ENCODE assay signal across 17 cellular contexts in the genomic region with DNA sequence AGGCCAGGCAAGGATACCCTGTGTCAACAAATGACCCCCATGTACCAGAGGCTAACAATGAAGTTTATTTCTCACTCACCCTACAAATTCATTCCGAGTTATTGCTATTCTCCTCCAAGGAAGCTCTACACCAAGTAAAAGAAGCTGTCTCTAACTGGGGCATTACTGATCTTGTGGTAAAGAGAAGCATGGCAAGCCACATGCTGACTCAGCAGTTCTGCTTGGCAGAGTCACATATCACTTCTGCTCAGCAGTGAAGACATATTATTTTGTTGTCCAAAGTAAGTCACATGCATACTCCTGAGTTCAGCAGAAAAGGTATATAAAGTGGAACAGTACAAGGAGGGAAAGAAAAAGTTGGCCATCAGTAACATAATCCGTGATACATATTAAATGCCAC.
DNase-seq lines count a peak whose midpoint lies in the region; ATAC-seq, FAIRE-seq and TF ChIP-seq lines count a peak whose summit lies in the region.
"Had no signal": no experiment of that assay in that cellular context is flagged by ENCODE, and none has a peak within 500 bp of the region (broad histone marks: within the 10 kb centered on the region; RNA-seq: fewer than 3 reads in every experiment).

No MANE protein-coding gene starts in this region.

- no peak overlapping the region for H4K8ac ChIP-seq in H1 (ENCODE audit: extremely low read depth, insufficient read depth, low read length)

- H4K20me1 ChIP-seq in HepG2 (ENCODE audit: insufficient read depth, low read length) = no peaks in the 10 kb centered on the region
- H4K20me1 ChIP-seq in H1 (replicated peaks in 1 of 2; ENCODE audit: control insufficient read depth in 1 of 2, insufficient read depth in 2 of 2, low read length in 2 of 2) = no peaks in the 10 kb centered on the region

- no peak overlapping the region for H4K5ac ChIP-seq in H1 (ENCODE audit: insufficient read length, low read depth, low read length)

- H2AK5ac ChIP-seq in H1 (ENCODE audit: low read depth, low read length) = no peak overlapping the region

- H3K23me2 ChIP-seq in H1 (ENCODE audit: low read depth, low read length) = no peaks in the 10 kb centered on the region; the same call in 1 of the 2 replicates

- H2AFZ ChIP-seq in HepG2 (ENCODE audit: low read length) (no peak overlapping the region), H1 (ENCODE audit: low read length) (no peak overlapping the region)

- H3K9me3 Mint-ChIP-seq in CD14-positive monocyte = peaks cover 3 to 15% (median 4%) of the 10 kb centered on the region in 7 donors
- H3K9me3 Mint-ChIP-seq: activated T-helper 2 cell treated with anti-CD3 and anti-CD28 coated beads, Interferon-gamma antibody, Interleukin-2, Interleukin-4, amounts not matched to agents 10 μg/mL and 5 μg/mL and 100 μg/mL, durations not matched to agents 14 hours and 24 hours and 36 hours; T-cell had no signal

- no peak overlapping the region for H3K23ac ChIP-seq in H1 (ENCODE audit: insufficient read length)

- H3K36me3 ChIP-seq in HepG2 (replicated peaks in 1 of 2; ENCODE audit: control insufficient read depth in 1 of 2, insufficient read depth in 2 of 2, low read length in 2 of 2) (no peaks in the 10 kb centered on the region), right lobe of liver (no peaks in the 10 kb centered on the region), H1 (ENCODE audit: control insufficient read depth in 2 of 4, insufficient read depth in 4 of 4, low read length in 3 of 4) (no peaks in the 10 kb centered on the region)

- H3K18ac ChIP-seq in H1 (ENCODE audit: extremely low read depth, low read length) = no peak overlapping the region

- H3K36me3 Mint-ChIP-seq in CD14-positive monocyte = no peaks in the 10 kb centered on the region
- H3K36me3 Mint-ChIP-seq: T-cell had no signal

- no peak overlapping the region for H4K91ac ChIP-seq in H1 (replicated peaks; ENCODE audit: insufficient read length, low read length)

- H3K79me1 ChIP-seq in H1 (ENCODE audit: low read depth, low read length) = no peaks in the 10 kb centered on the region

- intact Hi-C loops in HepG2 (cut with micrococcal nuclease; ENCODE audit: unreplicated experiment) (no loop called here), right lobe of liver (cut with DNase I) (no loop called here), CD14-positive monocyte (cut with micrococcal nuclease) (no loop called here)

- no peak overlapping the region for H3K4me3 Mint-ChIP-seq in CD14-positive monocyte
- H3K4me3 Mint-ChIP-seq: T-cell had no signal

- H2BK12ac ChIP-seq in H1 (ENCODE audit: low read depth, low read length) = no peak overlapping the region

- no peak overlapping the region for H3K4ac ChIP-seq in H1 (replicated peaks; ENCODE audit: insufficient read length, low read depth, low read length)

- TF ChIP-seq RAD21 in HepG2 (CRISPR knock-in tag; IDR thresholded peaks at IDR 0.05) (no peak), H1 (IDR thresholded peaks at IDR 0.05 in 1 of 2, conservative IDR thresholded peaks at IDR 0.05 in 1 of 2; ENCODE audit: low read depth in 2 of 2, low read length in 2 of 2) (no peak)

- no TSS peak for BruUV-seq in HepG2 (replicated peaks; lab: Mats Ljungman, UMichigan)

- DNase-seq in HepG2 (ENCODE audit: low spot score) (no peak), right lobe of liver (no peak), OCI-M1 (lab: John Stamatoyannopoulos, UW) (peak; percentile 89), H1 (ENCODE audit: low read depth in 1 of 2, low spot score in 2 of 2) (no peak), renal cortical epithelial cell (ENCODE audit: low read depth) (peak; percentile 88), CD14-positive monocyte (ENCODE audit: low spot score) (no peak), foreskin fibroblast (no peak)
- no peak for DNase-seq in activated CD4-positive, CD25-positive, alpha-beta regulatory T cell treated with anti-CD3 and anti-CD28 coated beads, Interleukin-2, amount 50 U/mL, for 72 hours
- DNase-seq: DMS79; left cardiac atrium; NCI-H226; psoas muscle; stimulated activated CD4-positive, alpha-beta T cell treated with anti-CD3 and anti-CD28 coated beads, Interleukin-2, amount 100 ng/mL, for 24 hours had no signal

- H3K4me1 ChIP-seq in HepG2 (ENCODE audit: insufficient read depth, low read length) (no peaks in the 10 kb centered on the region), right lobe of liver (no peaks in the 10 kb centered on the region), H1 (replicated peaks in 1 of 4; ENCODE audit: control insufficient read depth in 3 of 4, insufficient read depth in 4 of 4, low read length in 3 of 4) (no peaks in the 10 kb centered on the region)
- H3K4me1 ChIP-seq: body of pancreas, psoas muscle had no signal

- ATAC-seq in HepG2 (no peak), right lobe of liver (no peak)
- ATAC-seq: body of pancreas, left cardiac atrium, psoas muscle, T-cell had no signal

- FAIRE-seq in HepG2 (lab: Jason Lieb, UNC) = no peak
- FAIRE-seq in H1 (lab: Jason Lieb, UNC) = peak; percentile 32
- FAIRE-seq: urothelium cell line had no signal

- no peak overlapping the region for H3K9ac ChIP-seq in HepG2 (ENCODE audit: insufficient read depth, low read depth, low read length)
- H3K9ac ChIP-seq in H1 (replicated peaks in 1 of 4; ENCODE audit: extremely low read depth in 1 of 4, low read depth in 3 of 4, low read length in 3 of 4) = no peak overlapping the region

- H3K9me3 ChIP-seq in HepG2 (ENCODE audit: low read length) (peaks cover 9% of the 10 kb centered on the region; the same call in 1 of the 2 replicates), right lobe of liver (no peaks in the 10 kb centered on the region), H1 (ENCODE audit: insufficient read depth in 2 of 2, low read depth in 1 of 2, low read length in 1 of 2) (0 out of 4 replicates have a peak, but pooled peaks cover 0 to 2% of the 10 kb centered on the region in 2 experiments)
- H3K9me3 ChIP-seq: body of pancreas, psoas muscle had no signal

- H3K4me2 ChIP-seq in HepG2 (ENCODE audit: low read depth, low read length) (no peak overlapping the region), H1 (ENCODE audit: insufficient read depth in 1 of 2, low read depth in 2 of 2, low read length in 2 of 2) (no peak overlapping the region)

- no peaks in the 10 kb centered on the region for H3K27me3 ChIP-seq in HepG2 (ENCODE audit: control insufficient read depth in 1 of 2, insufficient read depth in 2 of 2, low read length in 2 of 2)
- no peaks in the 10 kb centered on the region for H3K27me3 ChIP-seq in right lobe of liver
- H3K27me3 ChIP-seq in H1 (replicated peaks in 1 of 4; ENCODE audit: control insufficient read depth in 3 of 4, extremely low read depth in 1 of 4, insufficient read depth in 3 of 4, low read length in 3 of 4) = no peaks in the 10 kb centered on the region
- H3K27me3 ChIP-seq: body of pancreas had no signal

- CTCF ChIA-PET in HepG2 (lab: Yijun Ruan, JAX; ENCODE audit: low intra/inter-chr PET ratio, low total read pairs) (no interaction called here), H1 (lab: Charles Lee; ENCODE audit: partially characterized antibody) (no interaction called here)

- H3K14ac ChIP-seq in H1 (ENCODE audit: insufficient read length) = no peak overlapping the region

- TF ChIP-seq POLR2A in HepG2 (IDR thresholded peaks at IDR 0.05; ENCODE audit: insufficient read depth in 1 of 2, low read depth in 2 of 2, low read length in 2 of 2) (no peak), right lobe of liver (IDR thresholded peaks at IDR 0.05) (no peak), H1 (IDR thresholded peaks at IDR 0.05; ENCODE audit: control extremely low read depth in 1 of 2, low read depth in 2 of 2, low read length in 2 of 2) (no peak)

- POLR2A ChIA-PET in HepG2 (lab: Yijun Ruan, JAX) (no interaction called here), H1 (lab: Charles Lee; ENCODE audit: partially characterized antibody) (no interaction called here)

- H3K79me2 ChIP-seq in HepG2 (ENCODE audit: insufficient read depth, low read length) (no peaks in the 10 kb centered on the region), H1 (ENCODE audit: control insufficient read depth in 1 of 2, insufficient read depth in 2 of 2, low read length in 2 of 2) (no peaks in the 10 kb centered on the region)

- H3K56ac ChIP-seq in H1 (replicated peaks; ENCODE audit: insufficient read length, low read depth, low read length) = no peak overlapping the region

- H2BK120ac ChIP-seq in H1 (replicated peaks; ENCODE audit: low read depth, low read length) = no peak overlapping the region

- H3K4me1 Mint-ChIP-seq in CD14-positive monocyte = no peaks in the 10 kb centered on the region
- H3K4me1 Mint-ChIP-seq: T-cell had no signal

- no peak for TF ChIP-seq CTCF in HepG2 (CRISPR knock-in tag; IDR thresholded peaks at IDR 0.05)
- TF ChIP-seq CTCF in right lobe of liver (IDR thresholded peaks at IDR 0.05) = no peak
- TF ChIP-seq CTCF in H1 (IDR thresholded peaks at IDR 0.05; ENCODE audit: control extremely low read depth in 1 of 3, insufficient read depth in 1 of 3, low read depth in 1 of 3, low read length in 3 of 3) = no peak
- TF ChIP-seq CTCF in CD14-positive monocyte (IDR thresholded peaks at IDR 0.05) = no peak
- no peak for TF ChIP-seq CTCF in foreskin fibroblast (IDR thresholded peaks at IDR 0.05; ENCODE audit: low read depth, low read length)

- no peak overlapping the region for H2BK20ac ChIP-seq in H1 (ENCODE audit: low read length)

- in situ Hi-C loops in HepG2 (cut with HindIII; ENCODE audit: extremely low pct_ligation_motif_present, low pct_unique_long_range_greater_than_20kb) = no loop called here

- H2BK15ac ChIP-seq in H1 (ENCODE audit: low read length) = no peak overlapping the region

- H3K27ac ChIP-seq in HepG2 (ENCODE audit: extremely low read length, insufficient read depth, low read length) (no peak overlapping the region), right lobe of liver (no peak overlapping the region), H1 (ENCODE audit: low read depth, low read length) (no peak overlapping the region)
- H3K27ac ChIP-seq: body of pancreas, psoas muscle had no signal

- H2BK5ac ChIP-seq in H1 (ENCODE audit: low read depth, low read length) = no peak overlapping the region

- no peak overlapping the region for H3K4me3 ChIP-seq in HepG2 (replicated peaks in 1 of 3; ENCODE audit: insufficient read depth in 1 of 3, low read depth in 2 of 3, low read length in 3 of 3)
- H3K4me3 ChIP-seq in right lobe of liver = no peak overlapping the region
- H3K4me3 ChIP-seq in H1 (ENCODE audit: extremely low read depth in 1 of 4, insufficient read depth in 2 of 4, low read depth in 3 of 4, low read length in 4 of 4) = no peak overlapping the region
- H3K4me3 ChIP-seq in foreskin fibroblast (ENCODE audit: low read depth in 1 of 2, low read length in 2 of 2) = no peak overlapping the region
- H3K4me3 ChIP-seq: body of pancreas, psoas muscle had no signal

- H3K27ac Mint-ChIP-seq in CD14-positive monocyte = no peak overlapping the region
- H3K27ac Mint-ChIP-seq: activated T-helper 2 cell treated with anti-CD3 and anti-CD28 coated beads, Interferon-gamma antibody, Interleukin-2, Interleukin-4, amounts not matched to agents 10 μg/mL and 5 μg/mL and 100 μg/mL, durations not matched to agents 14 hours and 24 hours and 36 hours; T-cell had no signal

- TF ChIP-seq EP300 in HepG2 (IDR thresholded peaks at IDR 0.05; ENCODE audit: low read depth in 2 of 2, low read length in 2 of 2) (no peak), HepG2 (CRISPR knock-in tag; IDR thresholded peaks at IDR 0.05; ENCODE audit: borderline replicate concordance) (no peak), H1 (IDR thresholded peaks at IDR 0.05; ENCODE audit: borderline replicate concordance in 1 of 2, low read depth in 2 of 2, low read length in 2 of 2) (no peak)

- 0% methylated on average over 2 of the region's 2 CpGs for WGBS in HepG2 (ENCODE audit: low lambda C conversion rate)
- 31% methylated on average over 2 of the region's 2 CpGs for whole genome bisulfite sequencing in right lobe of liver (ENCODE audit: insufficient coverage, low coverage, low lambda C conversion rate, missing lambda C conversion rate)
- WGBS in H1 (ENCODE audit: extremely low coverage in 1 of 2, insufficient coverage in 1 of 2, insufficient read length in 1 of 2, insufficient replicate concordance in 2 of 2, low coverage in 1 of 2, low lambda C conversion rate in 2 of 2, missing lambda C conversion rate in 1 of 2), 2 experiments = 39% methylated on average over 2 of the region's 2 CpGs; no CpG with 5 or more reads in 1 of the 2 experiments

- no peaks in the 10 kb centered on the region for H3K27me3 Mint-ChIP-seq in CD14-positive monocyte (ENCODE audit: low read depth in 3 of 3)
- H3K27me3 Mint-ChIP-seq: T-cell had no signal

Comparison
In these comparisons a context has a peak if more than half of its experiments do, and no peak if none do; other contexts are left out.
1. DNase-seq: peak in OCI-M1 (single experiment) and renal cortical epithelial cell (single experiment); none in HepG2 (single experiment), right lobe of liver (0 of 3), H1 (0 of 2), CD14-positive monocyte (single experiment), foreskin fibroblast (0 of 2) and activated CD4-positive, CD25-positive, alpha-beta regulatory T cell treated with anti-CD3 and anti-CD28 coated beads, Interleukin-2, amount 50 U/mL, for 72 hours (single experiment).